Comparison of ENCODE assay signal across 9 cellular contexts in the genomic region with DNA sequence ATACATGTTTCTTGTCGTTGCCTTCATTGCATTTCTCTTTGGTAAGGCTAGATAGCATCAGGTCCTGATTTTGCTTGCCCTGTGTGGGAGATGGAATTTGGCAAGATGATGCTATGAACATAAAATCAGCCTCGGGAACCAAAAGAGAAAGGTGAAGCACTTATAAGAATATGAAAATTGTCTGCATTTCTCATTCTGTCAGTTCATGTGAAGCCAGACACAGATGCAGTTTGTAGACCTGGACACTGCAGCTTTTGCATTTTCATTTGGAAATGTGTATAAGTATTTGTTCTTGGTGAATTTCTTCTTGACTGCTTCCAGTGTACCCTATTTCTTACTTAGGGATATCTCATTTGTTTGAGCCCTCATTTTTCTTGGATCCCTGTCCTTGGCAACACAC. TPM values are rescaled to one million over a fixed set of nuclear protein-coding genes. Genes with fewer than 3 reads are reported as not detected.
A peak's percentile ranks its signal among the peaks of the same experiment; 100 is the strongest.
DNase-seq lines count a peak whose midpoint lies in the region; ATAC-seq, FAIRE-seq and TF ChIP-seq lines count a peak whose summit lies in the region.
"Had no signal": no experiment of that assay in that cellular context is flagged by ENCODE, and none has a peak within 500 bp of the region (broad histone marks: within the 10 kb centered on the region; RNA-seq: fewer than 3 reads in every experiment).

No MANE protein-coding gene starts in this region.

- H3K4ac ChIP-seq in H1 (replicated peaks; ENCODE audit: insufficient read length, low read depth, low read length): no peak overlapping the region

- no peak for TF ChIP-seq POLR2A in H1 (IDR thresholded peaks at IDR 0.05; ENCODE audit: control extremely low read depth in 1 of 2, low read depth in 2 of 2, low read length in 2 of 2)

- DNase-seq in NAMALWA (ENCODE audit: low spot score): peak; percentile 27
- DNase-seq in H1 (ENCODE audit: low read depth in 1 of 2, low spot score in 2 of 2): no peak
- DNase-seq in nephron progenitor cell: no peak
- no peak for DNase-seq in SIG-M5 (lab: John Stamatoyannopoulos, UW)
- DNase-seq in COLO829 (ENCODE audit: low spot score): no peak
- DNase-seq in G401 (ENCODE audit: low spot score): no peak
- DNase-seq: cortex of kidney had no signal

- H4K8ac ChIP-seq in H1 (ENCODE audit: extremely low read depth, insufficient read depth, low read length): no peak overlapping the region

- POLR2A ChIA-PET in H1 (lab: Charles Lee; ENCODE audit: partially characterized antibody): no interaction called here

- no peak overlapping the region for H2BK12ac ChIP-seq in H1 (ENCODE audit: low read depth, low read length)

- no peaks in the 10 kb centered on the region for H3K27me3 ChIP-seq in BLaER1 treated with 17β-estradiol and CSF1 and Interleukin-3, amounts not matched to agents 10 nM and 100 nM
- H3K27me3 ChIP-seq in H1 (replicated peaks in 1 of 4; ENCODE audit: control insufficient read depth in 3 of 4, extremely low read depth in 1 of 4, insufficient read depth in 3 of 4, low read length in 3 of 4): no peaks in the 10 kb centered on the region

- H3K9me3 Mint-ChIP-seq in nephron progenitor cell: no peaks in the 10 kb centered on the region

- no peak overlapping the region for H3K14ac ChIP-seq in H1 (ENCODE audit: insufficient read length)

- no peak for TF ChIP-seq RAD21 in H1 (IDR thresholded peaks at IDR 0.05 in 1 of 2, conservative IDR thresholded peaks at IDR 0.05 in 1 of 2; ENCODE audit: low read depth in 2 of 2, low read length in 2 of 2)

- TF ChIP-seq EP300 in H1 (IDR thresholded peaks at IDR 0.05; ENCODE audit: borderline replicate concordance in 1 of 2, low read depth in 2 of 2, low read length in 2 of 2): no peak

- no peak overlapping the region for H2AK5ac ChIP-seq in H1 (ENCODE audit: low read depth, low read length)

- no peak overlapping the region for H3K23ac ChIP-seq in H1 (ENCODE audit: insufficient read length)

- no peak for ATAC-seq in GM18502 (IDR thresholded peaks at IDR 0.05; ENCODE audit: poor library complexity, unreplicated experiment)

- peaks cover 59 to 63% (median 62%) of the 10 kb centered on the region in 11 experiments for H4K20me1 ChIP-seq in BLaER1 treated with 17β-estradiol and CSF1 and Interleukin-3, amounts not matched to agents 10 nM and 100 nM
- peaks cover 16 to 22% of the 10 kb centered on the region in 2 experiments for H4K20me1 ChIP-seq in H1 (replicated peaks in 1 of 2; ENCODE audit: control insufficient read depth in 1 of 2, insufficient read depth in 2 of 2, low read length in 2 of 2)

- no peak overlapping the region for H4K91ac ChIP-seq in H1 (replicated peaks; ENCODE audit: insufficient read length, low read length)

- H3K4me3 ChIP-seq in BLaER1 treated with 17β-estradiol and CSF1 and Interleukin-3, amounts not matched to agents 10 nM and 100 nM: peak overlapping the region; percentile 89 to 100 (median 98)
- peak overlapping the region; percentile 86 to 96 (median 92) for H3K4me3 ChIP-seq in H1 (ENCODE audit: extremely low read depth in 1 of 4, insufficient read depth in 2 of 4, low read depth in 3 of 4, low read length in 4 of 4)

- H4K5ac ChIP-seq in H1 (ENCODE audit: insufficient read length, low read depth, low read length): no peak overlapping the region

- peak overlapping the region; percentile 97 to 100 (median 99) for H3K9ac ChIP-seq in BLaER1 treated with 17β-estradiol and CSF1 and Interleukin-3, amounts not matched to agents 10 nM and 100 nM
- peak overlapping the region; percentile 40 to 91 (median 78) for H3K9ac ChIP-seq in H1 (replicated peaks in 1 of 4; ENCODE audit: extremely low read depth in 1 of 4, low read depth in 3 of 4, low read length in 3 of 4)

- in situ Hi-C loops in G401 (cut with HindIII; ENCODE audit: low sequenced_read_pairs): no loop called here

- 25% methylated on average over 2 of the region's 2 CpGs; no CpG with 5 or more reads in 1 of the 2 experiments for WGBS in H1 (ENCODE audit: extremely low coverage in 1 of 2, insufficient coverage in 1 of 2, insufficient read length in 1 of 2, insufficient replicate concordance in 2 of 2, low coverage in 1 of 2, low lambda C conversion rate in 2 of 2, missing lambda C conversion rate in 1 of 2), 2 experiments

- peak overlapping the region; percentile 94 to 100 (median 99); a peak in 18 of 22 replicates for H3K27ac ChIP-seq in BLaER1 treated with 17β-estradiol and CSF1 and Interleukin-3, amounts not matched to agents 10 nM and 100 nM
- H3K27ac ChIP-seq in H1 (ENCODE audit: low read depth, low read length): no peak overlapping the region

- H3K9me3 ChIP-seq in BLaER1 treated with 17β-estradiol and CSF1 and Interleukin-3, amounts not matched to agents 10 nM and 100 nM (replicated peaks in 1 of 11): no peaks in the 10 kb centered on the region
- H3K9me3 ChIP-seq in H1 (ENCODE audit: insufficient read depth in 2 of 2, low read depth in 1 of 2, low read length in 1 of 2): no peaks in the 10 kb centered on the region

- H2BK15ac ChIP-seq in H1 (ENCODE audit: low read length): no peak overlapping the region

- H3K18ac ChIP-seq in H1 (ENCODE audit: extremely low read depth, low read length): no peak overlapping the region

- peaks cover 12% of the 10 kb centered on the region for H3K27me3 Mint-ChIP-seq in nephron progenitor cell (ENCODE audit: low read depth, poor library complexity)

- no peak for FAIRE-seq in H1 (lab: Jason Lieb, UNC)

- peak overlapping the region; percentile 83 to 99 (median 93) for H3K4me2 ChIP-seq in BLaER1 treated with 17β-estradiol and CSF1 and Interleukin-3, amounts not matched to agents 10 nM and 100 nM
- peak overlapping the region; percentile 84 to 90 for H3K4me2 ChIP-seq in H1 (ENCODE audit: insufficient read depth in 1 of 2, low read depth in 2 of 2, low read length in 2 of 2)

- no peak overlapping the region for H2AFZ ChIP-seq in H1 (ENCODE audit: low read length)

- TF ChIP-seq CTCF in H1 (IDR thresholded peaks at IDR 0.05; ENCODE audit: control extremely low read depth in 1 of 3, insufficient read depth in 1 of 3, low read depth in 1 of 3, low read length in 3 of 3): no peak
- no peak for TF ChIP-seq CTCF in nephron progenitor cell (IDR thresholded peaks at IDR 0.05)

- CTCF ChIA-PET in H1 (lab: Charles Lee; ENCODE audit: partially characterized antibody): no interaction called here

- peaks cover 47% of the 10 kb centered on the region for H3K4me1 Mint-ChIP-seq in nephron progenitor cell

- peaks cover 41 to 61% of the 10 kb centered on the region in 2 experiments for H3K79me2 ChIP-seq in H1 (ENCODE audit: control insufficient read depth in 1 of 2, insufficient read depth in 2 of 2, low read length in 2 of 2)

- H3K79me1 ChIP-seq in H1 (ENCODE audit: low read depth, low read length): peaks cover 2% of the 10 kb centered on the region; the same call in 1 of the 2 replicates

- peaks cover 12% of the 10 kb centered on the region for H3K36me3 Mint-ChIP-seq in nephron progenitor cell (ENCODE audit: low read depth)

- peak overlapping the region; percentile 96 for H3K4me3 Mint-ChIP-seq in nephron progenitor cell

- H3K23me2 ChIP-seq in H1 (ENCODE audit: low read depth, low read length): peaks cover 8% of the 10 kb centered on the region

- no peak overlapping the region for H3K56ac ChIP-seq in H1 (replicated peaks; ENCODE audit: insufficient read length, low read depth, low read length)

- H2BK120ac ChIP-seq in H1 (replicated peaks; ENCODE audit: low read depth, low read length): no peak overlapping the region

- H2BK5ac ChIP-seq in H1 (ENCODE audit: low read depth, low read length): no peak overlapping the region

- H3K27ac Mint-ChIP-seq in nephron progenitor cell: no peak overlapping the region

- no peak overlapping the region for H2BK20ac ChIP-seq in H1 (ENCODE audit: low read length)

- H3K4me1 ChIP-seq in BLaER1 treated with 17β-estradiol and CSF1 and Interleukin-3, amounts not matched to agents 10 nM and 100 nM: peaks cover 37 to 60% (median 53%) of the 10 kb centered on the region in 10 experiments
- H3K4me1 ChIP-seq in H1 (replicated peaks in 1 of 4; ENCODE audit: control insufficient read depth in 3 of 4, insufficient read depth in 4 of 4, low read length in 3 of 4): peaks cover 0 to 9% (median 7%) of the 10 kb centered on the region in 4 experiments; a peak in 5 of 7 replicates

- H3K36me3 ChIP-seq in BLaER1 treated with 17β-estradiol and CSF1 and Interleukin-3, amounts not matched to agents 10 nM and 100 nM: peaks cover 13 to 48% (median 36%) of the 10 kb centered on the region in 11 experiments; a peak in 20 of 22 replicates
- peaks cover 0 to 13% (median 0%) of the 10 kb centered on the region in 4 experiments; a peak in 1 of 8 replicates for H3K36me3 ChIP-seq in H1 (ENCODE audit: control insufficient read depth in 2 of 4, insufficient read depth in 4 of 4, low read length in 3 of 4)

TF ChIP-seq in H1, 55 proteins besides CTCF, POLR2A, EP300 and RAD21:
- TF ChIP-seq CEBPB (IDR thresholded peaks at IDR 0.05; ENCODE audit: low read depth, low read length) (no peak), BCL11A (IDR thresholded peaks at IDR 0.05; ENCODE audit: low read depth in 2 of 2, low read length in 2 of 2) (no peak), TAF7 (optimal IDR thresholded peaks at IDR 0.05; ENCODE audit: borderline replicate concordance, low read depth, low read length) (no peak)

RNA-seq across cellular contexts. Expression of a gene that starts 1.3 kb away (rescaled TPM):
- total RNA-seq in H1 (2021; fragmentation: NEBNext Ultra II Directional; extraction: Animal tissue kit (Norgen Biotek cat#: 25700)): 246 and 256 TPM in 2 replicates
- 40.2 and 72.9 TPM in 2 replicates for polyA plus RNA-seq in H1 (2011; rRNA removed)
- polyA plus RNA-seq in H1 (2011; cell fraction: cytosol; rRNA removed): 93.0 TPM
- polyA plus RNA-seq in H1 (2011; cell fraction: nucleus; rRNA removed): 30.6 TPM
- 131 to 211 TPM (median 149 TPM) in 4 replicates for polyA plus RNA-seq in H1 (2012, experiment 1 of 2)
- 47.9 TPM for polyA plus RNA-seq in H1 (2012, experiment 2 of 2)
- polyA plus RNA-seq in H1 (2013, experiment 1 of 2): 235 TPM
- 241 TPM for polyA plus RNA-seq in H1 (2013, experiment 2 of 2)
- 52.5 and 80.7 TPM in 2 replicates for polyA minus RNA-seq in H1 (2011; rRNA and poly(A)+ RNA removed)
- 44.5 TPM for polyA minus RNA-seq in H1 (2011; cell fraction: cytosol; rRNA and poly(A)+ RNA removed)
- polyA minus RNA-seq in H1 (2011; cell fraction: nucleus; rRNA and poly(A)+ RNA removed): 34.7 TPM
- total RNA-seq in G401 (2014; rRNA removed; shearing (Covaris generic)): 96.3 and 138 TPM in 2 replicates

RNA-seq across cellular contexts. Expression of a gene that starts 23.0 kb away (rescaled TPM):
- total RNA-seq in H1 (2021; fragmentation: NEBNext Ultra II Directional; extraction: Animal tissue kit (Norgen Biotek cat#: 25700)): 60.9 and 61.1 TPM in 2 replicates
- polyA plus RNA-seq in H1 (2011; rRNA removed): 108 and 151 TPM in 2 replicates
- polyA plus RNA-seq in H1 (2011; cell fraction: cytosol; rRNA removed): 155 TPM
- polyA plus RNA-seq in H1 (2011; cell fraction: nucleus; rRNA removed): 347 TPM
- polyA plus RNA-seq in H1 (2012, experiment 1 of 2): 83.3 to 100 TPM (median 93.5 TPM) in 4 replicates
- 37.4 TPM for polyA plus RNA-seq in H1 (2012, experiment 2 of 2)
- 58.3 TPM for polyA plus RNA-seq in H1 (2013, experiment 1 of 2)
- 46.6 TPM for polyA plus RNA-seq in H1 (2013, experiment 2 of 2)
- 40.6 and 47.9 TPM in 2 replicates for polyA minus RNA-seq in H1 (2011; rRNA and poly(A)+ RNA removed)
- polyA minus RNA-seq in H1 (2011; cell fraction: cytosol; rRNA and poly(A)+ RNA removed): 32.8 TPM
- 75.4 TPM for polyA minus RNA-seq in H1 (2011; cell fraction: nucleus; rRNA and poly(A)+ RNA removed)
- 3.7 and 11.4 TPM in 2 replicates for total RNA-seq in G401 (2014; rRNA removed; shearing (Covaris generic))
